ENCODE assay signal across 1 cellular context in the genomic region with DNA sequence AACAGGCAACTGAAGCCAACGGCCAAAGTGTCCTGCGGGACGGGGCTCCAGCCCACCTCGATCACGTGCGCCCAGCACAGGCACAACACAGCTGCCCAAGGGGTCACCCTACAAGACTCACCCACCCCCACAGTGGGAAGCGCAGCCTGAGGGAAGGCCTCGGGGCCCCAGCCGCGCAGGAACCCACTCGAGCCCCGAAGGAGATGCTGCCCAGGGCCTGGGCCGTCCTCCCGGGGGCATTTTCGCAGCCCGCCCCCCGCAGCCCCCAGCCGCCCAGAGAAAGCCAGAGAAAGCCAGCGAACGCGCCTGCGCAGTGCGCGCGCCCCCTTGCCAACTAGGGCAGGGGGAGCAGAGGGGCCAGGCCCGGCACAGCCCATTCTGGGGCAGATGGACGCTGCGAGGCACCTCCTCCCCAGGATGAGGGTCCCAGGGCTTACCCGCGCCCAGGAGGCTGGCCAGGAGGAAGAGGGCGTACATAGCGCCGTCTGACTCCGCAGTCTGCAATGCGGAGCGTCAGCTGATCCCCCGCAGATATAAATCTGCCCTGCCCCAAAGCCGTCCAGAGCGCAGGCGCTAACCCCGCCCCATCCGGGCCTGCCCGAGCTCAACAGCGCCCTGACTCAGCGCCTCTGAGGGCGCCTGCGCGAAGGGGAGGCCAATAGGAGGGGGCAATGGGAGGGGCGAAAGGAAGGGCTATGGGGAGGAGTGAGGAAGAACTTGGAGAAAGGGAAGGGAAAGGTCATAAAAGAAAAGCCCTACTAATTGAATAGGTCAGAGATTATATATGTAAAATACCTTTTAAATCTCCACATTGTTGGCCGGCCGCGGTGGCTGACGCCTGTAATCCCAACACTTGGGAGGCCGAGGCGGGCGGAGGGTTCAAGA.
TF ChIP-seq lines count a peak whose summit lies in the region.

Gene PSAP (minus strand): TSS at position 507 of the 885 bp plus-strand sequence. CDS start 30 bp downstream, at position 477.

TF ChIP-seq in K562, 482 proteins besides CTCF, POLR2A, EP300 and RAD21 (continued from another document and continues in another):
- TF ChIP-seq ZNF518B (CRISPR knock-in tag; IDR thresholded peaks at IDR 0.05) = no peak
- no peak for TF ChIP-seq ZSCAN32 (CRISPR knock-in tag; IDR thresholded peaks at IDR 0.05)
- TF ChIP-seq HDAC1 (IDR thresholded peaks at IDR 0.05) = peak; percentile 58 to 93; a peak in 3 of 4 replicates
- TF ChIP-seq ERF (CRISPR knock-in tag; IDR thresholded peaks at IDR 0.05) = peak; percentile 64; the same call in 1 of the 2 replicates
- TF ChIP-seq, protein P1, sequence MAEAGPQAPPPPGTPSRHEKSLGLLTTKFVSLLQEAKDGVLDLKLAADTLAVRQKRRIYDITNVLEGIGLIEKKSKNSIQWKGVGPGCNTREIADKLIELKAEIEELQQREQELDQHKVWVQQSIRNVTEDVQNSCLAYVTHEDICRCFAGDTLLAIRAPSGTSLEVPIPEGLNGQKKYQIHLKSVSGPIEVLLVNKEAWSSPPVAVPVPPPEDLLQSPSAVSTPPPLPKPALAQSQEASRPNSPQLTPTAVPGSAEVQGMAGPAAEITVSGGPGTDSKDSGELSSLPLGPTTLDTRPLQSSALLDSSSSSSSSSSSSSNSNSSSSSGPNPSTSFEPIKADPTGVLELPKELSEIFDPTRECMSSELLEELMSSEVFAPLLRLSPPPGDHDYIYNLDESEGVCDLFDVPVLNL (CRISPR knock-in tag; IDR thresholded peaks at IDR 0.05; ENCODE audit: low read depth) = 0 out of 2 replicates have a peak, but pooled peaks have one; percentile 35
- no peak for TF ChIP-seq MIER1 (IDR thresholded peaks at IDR 0.05; ENCODE audit: low read depth)
- TF ChIP-seq, protein P2, sequence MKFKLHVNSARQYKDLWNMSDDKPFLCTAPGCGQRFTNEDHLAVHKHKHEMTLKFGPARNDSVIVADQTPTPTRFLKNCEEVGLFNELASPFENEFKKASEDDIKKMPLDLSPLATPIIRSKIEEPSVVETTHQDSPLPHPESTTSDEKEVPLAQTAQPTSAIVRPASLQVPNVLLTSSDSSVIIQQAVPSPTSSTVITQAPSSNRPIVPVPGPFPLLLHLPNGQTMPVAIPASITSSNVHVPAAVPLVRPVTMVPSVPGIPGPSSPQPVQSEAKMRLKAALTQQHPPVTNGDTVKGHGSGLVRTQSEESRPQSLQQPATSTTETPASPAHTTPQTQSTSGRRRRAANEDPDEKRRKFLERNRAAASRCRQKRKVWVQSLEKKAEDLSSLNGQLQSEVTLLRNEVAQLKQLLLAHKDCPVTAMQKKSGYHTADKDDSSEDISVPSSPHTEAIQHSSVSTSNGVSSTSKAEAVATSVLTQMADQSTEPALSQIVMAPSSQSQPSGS (CRISPR knock-in tag; IDR thresholded peaks at IDR 0.05) = no peak
- TF ChIP-seq ZNF12 (CRISPR knock-in tag; IDR thresholded peaks at IDR 0.05) = no peak
- TF ChIP-seq GATAD2B (IDR thresholded peaks at IDR 0.05; ENCODE audit: borderline replicate concordance) = peak; percentile 41; the same call in 1 of the 2 replicates
- TF ChIP-seq USF2 (CRISPR knock-in tag; IDR thresholded peaks at IDR 0.05) = peak; percentile 86
- TF ChIP-seq, protein P3, sequence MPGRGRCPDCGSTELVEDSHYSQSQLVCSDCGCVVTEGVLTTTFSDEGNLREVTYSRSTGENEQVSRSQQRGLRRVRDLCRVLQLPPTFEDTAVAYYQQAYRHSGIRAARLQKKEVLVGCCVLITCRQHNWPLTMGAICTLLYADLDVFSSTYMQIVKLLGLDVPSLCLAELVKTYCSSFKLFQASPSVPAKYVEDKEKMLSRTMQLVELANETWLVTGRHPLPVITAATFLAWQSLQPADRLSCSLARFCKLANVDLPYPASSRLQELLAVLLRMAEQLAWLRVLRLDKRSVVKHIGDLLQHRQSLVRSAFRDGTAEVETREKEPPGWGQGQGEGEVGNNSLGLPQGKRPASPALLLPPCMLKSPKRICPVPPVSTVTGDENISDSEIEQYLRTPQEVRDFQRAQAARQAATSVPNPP (IDR thresholded peaks at IDR 0.05; ENCODE audit: borderline replicate concordance, insufficient read depth, insufficient read length) = no peak
- TF ChIP-seq, protein P4, sequence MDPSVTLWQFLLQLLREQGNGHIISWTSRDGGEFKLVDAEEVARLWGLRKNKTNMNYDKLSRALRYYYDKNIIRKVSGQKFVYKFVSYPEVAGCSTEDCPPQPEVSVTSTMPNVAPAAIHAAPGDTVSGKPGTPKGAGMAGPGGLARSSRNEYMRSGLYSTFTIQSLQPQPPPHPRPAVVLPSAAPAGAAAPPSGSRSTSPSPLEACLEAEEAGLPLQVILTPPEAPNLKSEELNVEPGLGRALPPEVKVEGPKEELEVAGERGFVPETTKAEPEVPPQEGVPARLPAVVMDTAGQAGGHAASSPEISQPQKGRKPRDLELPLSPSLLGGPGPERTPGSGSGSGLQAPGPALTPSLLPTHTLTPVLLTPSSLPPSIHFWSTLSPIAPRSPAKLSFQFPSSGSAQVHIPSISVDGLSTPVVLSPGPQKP (CRISPR knock-in tag; IDR thresholded peaks at IDR 0.05) = no peak
- peak; percentile 94 for TF ChIP-seq MITF (IDR thresholded peaks at IDR 0.05)
- TF ChIP-seq, protein P5, sequence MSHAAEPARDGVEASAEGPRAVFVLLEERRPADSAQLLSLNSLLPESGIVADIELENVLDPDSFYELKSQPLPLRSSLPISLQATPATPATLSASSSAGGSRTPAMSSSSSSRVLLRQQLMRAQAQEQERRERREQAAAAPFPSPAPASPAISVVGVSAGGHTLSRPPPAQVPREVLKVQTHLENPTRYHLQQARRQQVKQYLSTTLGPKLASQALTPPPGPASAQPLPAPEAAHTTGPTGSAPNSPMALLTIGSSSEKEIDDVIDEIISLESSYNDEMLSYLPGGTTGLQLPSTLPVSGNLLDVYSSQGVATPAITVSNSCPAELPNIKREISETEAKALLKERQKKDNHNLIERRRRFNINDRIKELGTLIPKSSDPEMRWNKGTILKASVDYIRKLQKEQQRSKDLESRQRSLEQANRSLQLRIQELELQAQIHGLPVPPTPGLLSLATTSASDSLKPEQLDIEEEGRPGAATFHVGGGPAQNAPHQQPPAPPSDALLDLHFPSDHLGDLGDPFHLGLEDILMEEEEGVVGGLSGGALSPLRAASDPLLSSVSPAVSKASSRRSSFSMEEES (CRISPR knock-in tag; IDR thresholded peaks at IDR 0.05) = peak; percentile 8
- peak; percentile 54; the same call in 1 of the 2 replicates for TF ChIP-seq CEBPG (CRISPR knock-in tag; IDR thresholded peaks at IDR 0.05)
- no peak for TF ChIP-seq CEBPG (tag; conservative IDR thresholded peaks at IDR 0.05 in 1 of 2, IDR thresholded peaks at IDR 0.05 in 1 of 2)
- TF ChIP-seq RBM25 (IDR thresholded peaks at IDR 0.05; ENCODE audit: low read depth, low read length, severe bottlenecking) = no peak
- peak; percentile 72; the same call in 1 of the 2 replicates for TF ChIP-seq ZBTB1 (CRISPR knock-in tag; IDR thresholded peaks at IDR 0.05; ENCODE audit: borderline replicate concordance, low read depth)
- TF ChIP-seq CREBBP (IDR thresholded peaks at IDR 0.05; ENCODE audit: low read depth, low read length) = no peak
- no peak for TF ChIP-seq ZNF77 (CRISPR knock-in tag; IDR thresholded peaks at IDR 0.05)
- no peak for TF ChIP-seq ZNF146 (CRISPR knock-in tag; IDR thresholded peaks at IDR 0.05; ENCODE audit: unreplicated experiment)
- TF ChIP-seq SIN3A (IDR thresholded peaks at IDR 0.05; ENCODE audit: borderline replicate concordance in 2 of 2, control insufficient read depth in 1 of 2, low read depth in 2 of 2, low read length in 2 of 2) = peak; percentile 90 to 98
- TF ChIP-seq GTF2E2 (tag; IDR thresholded peaks at IDR 0.05) = no peak
- no peak for TF ChIP-seq HBP1 (CRISPR knock-in tag; IDR thresholded peaks at IDR 0.05)
- TF ChIP-seq THRAP3 (IDR thresholded peaks at IDR 0.05; ENCODE audit: borderline replicate concordance) = no peak
- no peak for TF ChIP-seq RBM34 (IDR thresholded peaks at IDR 0.05; ENCODE audit: borderline replicate concordance, insufficient read depth, low read length)
- TF ChIP-seq KDM2B (CRISPR knock-in tag; IDR thresholded peaks at IDR 0.05) = peak; percentile 94; the same call in 1 of the 2 replicates
- no peak for TF ChIP-seq NFYB (IDR thresholded peaks at IDR 0.05; ENCODE audit: extremely low read depth, insufficient read length)
- TF ChIP-seq SAFB (IDR thresholded peaks at IDR 0.05; ENCODE audit: borderline replicate concordance, low read depth, low read length) = no peak
- no peak for TF ChIP-seq ILF3 (IDR thresholded peaks at IDR 0.05; ENCODE audit: borderline replicate concordance)
- no peak for TF ChIP-seq WHSC1 (IDR thresholded peaks at IDR 0.05; ENCODE audit: low read length)
- TF ChIP-seq FOSL1 (tag; conservative IDR thresholded peaks at IDR 0.05) = peak; percentile 93
- TF ChIP-seq FOXJ3 (CRISPR knock-in tag; IDR thresholded peaks at IDR 0.05) = no peak
- no peak for TF ChIP-seq PPARD (CRISPR knock-in tag; IDR thresholded peaks at IDR 0.05)
- peak; percentile 74 for TF ChIP-seq TAF7 (tag; IDR thresholded peaks at IDR 0.05)
- TF ChIP-seq NFIC (IDR thresholded peaks at IDR 0.05) = no peak; the same call in 1 of the 2 replicates
- TF ChIP-seq, protein P6, sequence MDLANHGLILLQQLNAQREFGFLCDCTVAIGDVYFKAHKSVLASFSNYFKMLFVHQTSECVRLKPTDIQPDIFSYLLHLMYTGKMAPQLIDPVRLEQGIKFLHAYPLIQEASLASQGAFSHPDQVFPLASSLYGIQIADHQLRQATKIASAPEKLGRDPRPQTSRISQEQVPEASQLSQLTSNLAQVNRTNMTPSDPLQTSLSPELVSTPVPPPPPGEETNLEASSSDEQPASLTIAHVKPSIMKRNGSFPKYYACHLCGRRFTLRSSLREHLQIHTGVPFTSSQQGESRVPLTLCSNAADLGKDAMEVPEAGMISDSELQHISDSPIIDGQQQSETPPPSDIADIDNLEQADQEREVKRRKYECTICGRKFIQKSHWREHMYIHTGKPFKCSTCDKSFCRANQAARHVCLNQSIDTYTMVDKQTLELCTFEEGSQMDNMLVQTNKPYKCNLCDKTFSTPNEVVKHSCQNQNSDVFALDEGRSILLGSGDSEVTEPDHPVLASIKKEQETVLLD (IDR thresholded peaks at IDR 0.05) = peak; percentile 72; the same call in 1 of the 2 replicates
